In genomic region chr22:50184004-50184461, GRCh38 we compare ENCODE assay signal across 9 cellular contexts. TPM values are rescaled to one million over a fixed set of nuclear protein-coding genes. Genes with fewer than 3 reads are reported as not detected.
DNase-seq lines count a peak whose midpoint lies in the region; ATAC-seq, FAIRE-seq and TF ChIP-seq lines count a peak whose summit lies in the region.
"Had no signal": no experiment of that assay in that cellular context is flagged by ENCODE, and none has a peak within 500 bp of the region (broad histone marks: within the 10 kb centered on the region; RNA-seq: fewer than 3 reads in every experiment).

No MANE protein-coding gene starts in this region.

- in situ Hi-C loops in IMR-90 (cut with MboI; ENCODE audit: low sequenced_read_pairs), result no loop called here

- no peak overlapping the region for H3K4me2 ChIP-seq in IMR-90 (ENCODE audit: low read depth, low read length)

- H3K18ac ChIP-seq in IMR-90 (ENCODE audit: low read depth, low read length), result no peak overlapping the region

- DNase-seq in AG08396 (ENCODE audit: low spot score) (peak; percentile 76), IMR-90 (peak; percentile 48), coronary artery (ENCODE audit: low spot score) (no peak), mucosa of descending colon (peak; percentile 71 to 78 (median 75)), T1000 (lab: John Stamatoyannopoulos, UW) (no peak), frontal cortex (ENCODE audit: low spot score in 2 of 2) (no peak)
- DNase-seq in stimulated activated naive CD4-positive, alpha-beta T cell (lab: John Stamatoyannopoulos, UW), result no peak
- DNase-seq: gastrocnemius medialis had no signal

- H3K36me3 ChIP-seq in IMR-90 (ENCODE audit: control insufficient read depth, insufficient read depth, low read length) (peaks cover 6% of the 10 kb centered on the region; the same call in 1 of the 2 replicates), mucosa of descending colon (ENCODE audit: low read depth) (no peaks in the 10 kb centered on the region)
- H3K36me3 ChIP-seq: gastrocnemius medialis had no signal

- H4K5ac ChIP-seq in IMR-90 (ENCODE audit: low read depth, low read length), result peak overlapping the region; percentile 28; the same call in 1 of the 2 replicates

- no peak overlapping the region for H2AK5ac ChIP-seq in IMR-90 (ENCODE audit: low read depth, low read length)

- ATAC-seq in IMR-90 (ENCODE audit: low read depth), result peak; percentile 21
- ATAC-seq in mucosa of descending colon, result no peak
- no peak for ATAC-seq in GM18907 (IDR thresholded peaks at IDR 0.05; ENCODE audit: unreplicated experiment)
- ATAC-seq: gastrocnemius medialis had no signal

- H2AFZ ChIP-seq in IMR-90 (replicated peaks; ENCODE audit: low read length, poor library complexity), result peak overlapping the region; percentile 89

- peak overlapping the region; percentile 30; the same call in 1 of the 2 replicates for H3K4ac ChIP-seq in IMR-90 (ENCODE audit: low read depth, low read length)

- no peak for TF ChIP-seq RAD21 in IMR-90 (IDR thresholded peaks at IDR 0.05; ENCODE audit: low read length)

- H3K4me3 ChIP-seq in IMR-90 (ENCODE audit: insufficient read depth, low read depth, low read length) (no peak overlapping the region), coronary artery (peak overlapping the region; percentile 84), mucosa of descending colon (no peak overlapping the region)

- H3K9ac ChIP-seq in IMR-90 (ENCODE audit: low read depth, low read length), result no peak overlapping the region

- intact Hi-C loops in IMR-90 (cut with micrococcal nuclease) (no loop called here), mucosa of descending colon (cut with DNase I, micrococcal nuclease) (no loop called here)

- no peak overlapping the region for H3K56ac ChIP-seq in IMR-90 (ENCODE audit: extremely low read depth, insufficient read depth, low read length)

- CTCF ChIA-PET in IMR-90 (lab: Yijun Ruan, JAX), result no interaction called here

- no peak overlapping the region for H3K14ac ChIP-seq in IMR-90 (replicated peaks; ENCODE audit: low read depth, low read length)

- no peak overlapping the region for H2BK5ac ChIP-seq in IMR-90 (ENCODE audit: low read depth, low read length, poor library complexity, severe bottlenecking)

- no peak overlapping the region for H2BK20ac ChIP-seq in IMR-90 (ENCODE audit: low read depth, low read length)

- TF ChIP-seq CTCF in IMR-90 (conservative IDR thresholded peaks at IDR 0.05; ENCODE audit: low read depth, low read length) (no peak), coronary artery (IDR thresholded peaks at IDR 0.05) (no peak), mucosa of descending colon (IDR thresholded peaks at IDR 0.05) (no peak)

- FAIRE-seq in frontal cortex (lab: Jason Lieb, UNC), result no peak

- H3K27ac ChIP-seq in IMR-90 (ENCODE audit: insufficient read depth, low read length) (no peak overlapping the region), coronary artery (no peak overlapping the region)
- H3K27ac ChIP-seq: gastrocnemius medialis had no signal

- dilution Hi-C loops in IMR-90 (cut with HindIII; ENCODE audit: low sequenced_read_pairs, unreplicated experiment), result no loop called here

- no TSS peak for BruUV-seq in IMR-90 (replicated peaks; lab: Mats Ljungman, UMichigan)

- peak overlapping the region; percentile 80 to 91 for H4K8ac ChIP-seq in IMR-90 (ENCODE audit: low read depth in 2 of 2, low read length in 2 of 2)

- 54% methylated on average over 6 of the region's 12 CpGs; no CpG with 5 or more reads in 1 of the 2 experiments for WGBS in IMR-90 (ENCODE audit: extremely low coverage in 2 of 2, insufficient read length in 1 of 2), 2 experiments

- H2BK15ac ChIP-seq in IMR-90 (ENCODE audit: low read depth, low read length), result 0 out of 3 replicates have a peak overlapping the region, but pooled peaks have one; percentile 38

- no peak for TF ChIP-seq POLR2A in IMR-90 (IDR thresholded peaks at IDR 0.05; ENCODE audit: low read depth, low read length)

- peak overlapping the region; percentile 61 for H4K91ac ChIP-seq in IMR-90 (ENCODE audit: insufficient read depth, low read depth, low read length)

- no peaks in the 10 kb centered on the region for H3K9me3 ChIP-seq in IMR-90 (ENCODE audit: control insufficient read depth, insufficient read depth, low read length)
- no peaks in the 10 kb centered on the region for H3K9me3 ChIP-seq in mucosa of descending colon
- H3K9me3 ChIP-seq: gastrocnemius medialis had no signal

- H2AK9ac ChIP-seq in IMR-90 (replicated peaks; ENCODE audit: low read depth, low read length, poor library complexity), result peak overlapping the region; percentile 93

- peaks cover 6 to 25% of the 10 kb centered on the region in 2 experiments for H3K79me1 ChIP-seq in IMR-90 (ENCODE audit: low read depth in 1 of 2, low read length in 2 of 2)

- POLR2A ChIA-PET in IMR-90 (lab: Charles Lee; ENCODE audit: unreplicated experiment), result no interaction called here

- H3K9me1 ChIP-seq in IMR-90 (ENCODE audit: insufficient read depth, low read length), result peaks cover 4% of the 10 kb centered on the region

- no peak overlapping the region for H2BK120ac ChIP-seq in IMR-90 (ENCODE audit: low read depth, low read length)

- H3K23ac ChIP-seq in IMR-90 (ENCODE audit: low read depth, low read length), result no peak overlapping the region

- no peaks in the 10 kb centered on the region for H3K27me3 ChIP-seq in IMR-90 (ENCODE audit: control insufficient read depth, insufficient read depth, low read length)

- H4K20me1 ChIP-seq in IMR-90 (ENCODE audit: insufficient read depth, low read length), result peaks cover 1% of the 10 kb centered on the region

- H3K4me1 ChIP-seq in IMR-90 (ENCODE audit: control insufficient read depth, insufficient read depth, low read length), result peaks cover 12% of the 10 kb centered on the region
- peaks cover 25% of the 10 kb centered on the region for H3K4me1 ChIP-seq in mucosa of descending colon (ENCODE audit: low read depth)

TF ChIP-seq in IMR-90, 13 proteins besides CTCF, POLR2A, EP300 and RAD21:
- TF ChIP-seq MAZ (IDR thresholded peaks at IDR 0.05; ENCODE audit: borderline replicate concordance, low read depth, low read length) (peak; percentile 32; the same call in 1 of the 2 replicates), RFX5 (IDR thresholded peaks at IDR 0.05; ENCODE audit: low read depth, low read length) (no peak), CEBPB (IDR thresholded peaks at IDR 0.05; ENCODE audit: low read depth, low read length) (peak; percentile 67), SMC3 (IDR thresholded peaks at IDR 0.05; ENCODE audit: low read depth, low read length) (no peak), MXI1 (IDR thresholded peaks at IDR 0.05; ENCODE audit: borderline replicate concordance, low read depth, low read length) (no peak)

RNA-seq across cellular contexts. Expression of gene TRABD, which starts 1.7 kb away (rescaled TPM):
- total RNA-seq in IMR-90 (2012; rRNA removed) (13.4 and 13.9 TPM in 2 replicates), mucosa of descending colon (10 to 100 TPM; 36.8 to 52.6 (median 42.7) TPM), frontal cortex (4.9 TPM)
- 42.7 and 45.3 TPM in 2 replicates for polyA plus RNA-seq in IMR-90 (2012; rRNA removed)
- 32.3 and 48.5 TPM in 2 replicates for polyA plus RNA-seq in IMR-90 (2012; cell fraction: cytosol; rRNA removed)
- 188 and 434 TPM in 2 replicates for polyA plus RNA-seq in IMR-90 (2012; cell fraction: nucleus; rRNA removed; ENCODE audit: low replicate concordance)

RNA-seq across cellular contexts. Expression of gene PANX2, which starts 13.5 kb away (rescaled TPM):
- total RNA-seq in IMR-90 (2012; rRNA removed), result under 0.01 and 0.18 TPM in 2 replicates
- 1.3 and 1.7 TPM in 2 replicates for polyA plus RNA-seq in IMR-90 (2012; rRNA removed)
- polyA plus RNA-seq in IMR-90 (2012; cell fraction: cytosol; rRNA removed), result 1.6 and 3.8 TPM in 2 replicates
- polyA plus RNA-seq in IMR-90 (2012; cell fraction: nucleus; rRNA removed; ENCODE audit: low replicate concordance), result 7.1 and 11.4 TPM in 2 replicates
- total RNA-seq in mucosa of descending colon, result under 1 TPM in 1 of 3 donors, not detected in 2; 0.44 TPM
- 2.0 TPM for total RNA-seq in frontal cortex

RNA-seq across cellular contexts. Expression of gene SELENOO, which starts 16.8 kb away (rescaled TPM):
- total RNA-seq in IMR-90 (2012; rRNA removed) (10.3 and 10.4 TPM in 2 replicates), mucosa of descending colon (10 to 100 TPM; 21.5 to 23.8 (median 23.1) TPM), frontal cortex (6.1 TPM)
- polyA plus RNA-seq in IMR-90 (2012; rRNA removed), result 21.4 and 22.9 TPM in 2 replicates
- 16.7 and 25.0 TPM in 2 replicates for polyA plus RNA-seq in IMR-90 (2012; cell fraction: cytosol; rRNA removed)
- polyA plus RNA-seq in IMR-90 (2012; cell fraction: nucleus; rRNA removed; ENCODE audit: low replicate concordance), result 94.1 and 274 TPM in 2 replicates

Comparison
In these comparisons a context has a peak if more than half of its experiments do, and no peak if none do; other contexts are left out.
1. DNase-seq: peak in AG08396 (single experiment), IMR-90 (single experiment) and mucosa of descending colon (3 of 3); none in coronary artery (single experiment), T1000 (single experiment), stimulated activated naive CD4-positive, alpha-beta T cell (0 of 6) and frontal cortex (0 of 2).